8 cellular contexts compared by ENCODE assay signal in genomic region chr11:9313648-9314290, GRCh38. TPM values are rescaled to one million over a fixed set of nuclear protein-coding genes. Genes with fewer than 3 reads are reported as not detected.
DNase-seq lines count a peak whose midpoint lies in the region; ATAC-seq, FAIRE-seq and TF ChIP-seq lines count a peak whose summit lies in the region.

No MANE protein-coding gene starts in this region.

- H3K27ac Mint-ChIP-seq in CD4-positive, alpha-beta memory T cell, result peak overlapping the region; percentile 95 to 99 (median 97)
- H3K27ac Mint-ChIP-seq in activated CD8-positive, alpha-beta T cell treated with anti-CD3 and anti-CD28 coated beads, Interleukin-2, amount 10 ng/mL, durations not matched to agents 7 days and 5 days, result peak overlapping the region; percentile 95

- peak overlapping the region; percentile 92 for H3K9ac ChIP-seq in HUES6 (ENCODE audit: low read length)

- TF ChIP-seq CTCF in GM20000 (IDR thresholded peaks at IDR 0.05; ENCODE audit: extremely low read depth, missing control alignments), result no peak
- TF ChIP-seq CTCF in gastroesophageal sphincter (IDR thresholded peaks at IDR 0.05), result no peak
- no peak for TF ChIP-seq CTCF in osteoblast (IDR thresholded peaks at IDR 0.05; ENCODE audit: extremely low read depth, low read depth, low read length)

- H3K36me3 ChIP-seq in CD4-positive, alpha-beta memory T cell (ENCODE audit: insufficient read depth, low read length), result no peaks in the 10 kb centered on the region
- H3K36me3 ChIP-seq in HUES6 (ENCODE audit: control insufficient read depth, insufficient read depth, low read length), result peaks cover 10% of the 10 kb centered on the region; the same call in 1 of the 2 replicates
- H3K36me3 ChIP-seq in gastroesophageal sphincter, result no peaks in the 10 kb centered on the region
- H3K36me3 ChIP-seq in osteoblast (ENCODE audit: insufficient read depth, low read length), result no peaks in the 10 kb centered on the region

- H3K4me3 ChIP-seq in CD4-positive, alpha-beta memory T cell (ENCODE audit: low read length in 2 of 2), result peak overlapping the region; percentile 12 to 82
- peak overlapping the region; percentile 90 for H3K4me3 ChIP-seq in HUES6 (ENCODE audit: low read depth, low read length)
- H3K4me3 ChIP-seq in gastroesophageal sphincter, result peak overlapping the region; percentile 83 to 98
- peak overlapping the region; percentile 100 for H3K4me3 ChIP-seq in osteoblast (ENCODE audit: insufficient read depth, low read length)

- peaks cover 1 to 6% of the 10 kb centered on the region in 2 donors for H3K27me3 Mint-ChIP-seq in CD4-positive, alpha-beta memory T cell
- peaks cover 14% of the 10 kb centered on the region for H3K27me3 Mint-ChIP-seq in activated CD8-positive, alpha-beta T cell treated with anti-CD3 and anti-CD28 coated beads, Interleukin-2, amount 10 ng/mL, durations not matched to agents 7 days and 5 days (ENCODE audit: low read depth)

- CTCF ChIA-PET in CD4-positive, alpha-beta memory T cell (lab: Charles Lee; ENCODE audit: partially characterized antibody), result interaction anchor here (1.1 to 1.8 kb wide), 4 partner anchors 51 to 193 kb away, joined by 4 to 8 read pairs (median 6); partner anchors contain the start of genes IPO7 and ZNF143
- CTCF ChIA-PET in activated CD8-positive, alpha-beta T cell treated with anti-CD3 and anti-CD28 coated beads, Interleukin-2, amount 10 ng/mL, durations not matched to agents 7 days and 5 days (lab: Charles Lee), result interaction anchor here (0.6 to 1.8 kb wide), 13 partner anchors 12 to 399 kb away, joined by 3 to 9 read pairs (median 3); partner anchors contain the start of gene ZNF143

- no peaks in the 10 kb centered on the region for H3K27me3 ChIP-seq in CD4-positive, alpha-beta memory T cell (ENCODE audit: insufficient read depth, low read length)
- H3K27me3 ChIP-seq in HUES6 (ENCODE audit: control insufficient read depth, insufficient read depth, low read length), result no peaks in the 10 kb centered on the region
- H3K27me3 ChIP-seq in gastroesophageal sphincter, result peaks cover 10% of the 10 kb centered on the region
- H3K27me3 ChIP-seq in osteoblast (ENCODE audit: insufficient read depth, low read length), result no peaks in the 10 kb centered on the region

- H3K27ac ChIP-seq in CD4-positive, alpha-beta memory T cell (ENCODE audit: low read depth, low read length), result peak overlapping the region; percentile 61
- H3K27ac ChIP-seq in HUES6 (ENCODE audit: low read depth, low read length), result peak overlapping the region; percentile 96
- H3K27ac ChIP-seq in gastroesophageal sphincter, result peak overlapping the region; percentile 24 to 90 (median 84)
- peak overlapping the region; percentile 83 for H3K27ac ChIP-seq in osteoblast (ENCODE audit: low read depth, low read length)

- peaks cover 4 to 12% of the 10 kb centered on the region in 2 donors for H3K36me3 Mint-ChIP-seq in CD4-positive, alpha-beta memory T cell
- peaks cover 32% of the 10 kb centered on the region for H3K36me3 Mint-ChIP-seq in activated CD8-positive, alpha-beta T cell treated with anti-CD3 and anti-CD28 coated beads, Interleukin-2, amount 10 ng/mL, durations not matched to agents 7 days and 5 days (ENCODE audit: low read depth)

- TF ChIP-seq POLR2A in gastroesophageal sphincter (IDR thresholded peaks at IDR 0.05), result no peak
- no peak for TF ChIP-seq POLR2A in H54 (IDR thresholded peaks at IDR 0.05; ENCODE audit: low read depth, low read length)

- no peaks in the 10 kb centered on the region for H3K9me3 ChIP-seq in CD4-positive, alpha-beta memory T cell (ENCODE audit: control insufficient read depth in 1 of 2, low read length in 2 of 2)
- H3K9me3 ChIP-seq in HUES6 (ENCODE audit: control insufficient read depth, insufficient read depth, low read depth, low read length) (no peaks in the 10 kb centered on the region; the same call in 1 of the 2 replicates), gastroesophageal sphincter (no peaks in the 10 kb centered on the region), osteoblast (ENCODE audit: low read depth, low read length) (no peaks in the 10 kb centered on the region)

- peaks cover 34% of the 10 kb centered on the region for H3K4me1 ChIP-seq in CD4-positive, alpha-beta memory T cell (ENCODE audit: insufficient read depth, low read length)
- peaks cover 26% of the 10 kb centered on the region for H3K4me1 ChIP-seq in HUES6 (ENCODE audit: control insufficient read depth, insufficient read depth, low read length)
- peaks cover 0 to 36% (median 0%) of the 10 kb centered on the region in 3 donors for H3K4me1 ChIP-seq in gastroesophageal sphincter
- H3K4me1 ChIP-seq in osteoblast (ENCODE audit: insufficient read depth, low read length), result peaks cover 9% of the 10 kb centered on the region

- peaks cover 29 to 52% (median 42%) of the 10 kb centered on the region in 4 donors for H3K4me1 Mint-ChIP-seq in CD4-positive, alpha-beta memory T cell
- H3K4me1 Mint-ChIP-seq in activated CD8-positive, alpha-beta T cell treated with anti-CD3 and anti-CD28 coated beads, Interleukin-2, amount 10 ng/mL, durations not matched to agents 7 days and 5 days (ENCODE audit: low read depth), result peaks cover 29% of the 10 kb centered on the region

- peaks cover 20% of the 10 kb centered on the region for H4K20me1 ChIP-seq in osteoblast (ENCODE audit: insufficient read depth, low read length)

- 0 to 3% methylated on average over 10 to 19 of the region's 27 CpGs for WGBS in gastroesophageal sphincter (ENCODE audit: low coverage in 1 of 2), 2 donors

- no peak for FAIRE-seq in H54 (lab: Jason Lieb, UNC)

- H3K4me3 Mint-ChIP-seq in CD4-positive, alpha-beta memory T cell, result peak overlapping the region; percentile 93 to 100 (median 97)
- H3K4me3 Mint-ChIP-seq in activated CD8-positive, alpha-beta T cell treated with anti-CD3 and anti-CD28 coated beads, Interleukin-2, amount 10 ng/mL, durations not matched to agents 7 days and 5 days, result peak overlapping the region; percentile 97

- H3K79me2 ChIP-seq in osteoblast (ENCODE audit: insufficient read depth, low read length), result peaks cover 51% of the 10 kb centered on the region

- peak; percentile 24 for ATAC-seq in activated CD8-positive, alpha-beta T cell treated with anti-CD3 and anti-CD28 coated beads, Interleukin-2, amount 10 ng/mL, durations not matched to agents 7 days and 5 days
- peak; percentile 7 for ATAC-seq in gastroesophageal sphincter

- peak overlapping the region; percentile 88 for H2AFZ ChIP-seq in osteoblast (ENCODE audit: low read length)

- no peak for TF ChIP-seq EP300 in gastroesophageal sphincter (IDR thresholded peaks at IDR 0.05)

- H3K4me2 ChIP-seq in osteoblast (ENCODE audit: insufficient read depth, low read length), result peak overlapping the region; percentile 99

- DNase-seq in CD4-positive, alpha-beta memory T cell, result peak in 3 of 5 donors; percentile 3 to 63 (median 4)
- peak; percentile 45 for DNase-seq in GM20000 (ENCODE audit: low spot score)
- DNase-seq in activated CD8-positive, alpha-beta T cell treated with anti-CD3 and anti-CD28 coated beads, Interleukin-2, amount 10 ng/mL, durations not matched to agents 7 days and 5 days, result peak; percentile 46
- DNase-seq in osteoblast (ENCODE audit: insufficient read length, low spot score, missing footprints), result peak; percentile 73
- no peak for DNase-seq in GDM1 (lab: John Stamatoyannopoulos, UW)
- DNase-seq in H54 (ENCODE audit: insufficient read length, low spot score), result no peak

- POLR2A ChIA-PET in CD4-positive, alpha-beta memory T cell (lab: Charles Lee; ENCODE audit: partially characterized antibody), result interaction anchor here (0.6 to 7.4 kb wide), 19 partner anchors 8 to 1495 kb away, joined by 3 to 70 read pairs (median 8); partner anchors contain the start of genes DENND5A, IPO7, RPL27A and TMEM9B
- POLR2A ChIA-PET in activated CD8-positive, alpha-beta T cell treated with anti-CD3 and anti-CD28 coated beads, Interleukin-2, amount 10 ng/mL, durations not matched to agents 7 days and 5 days (lab: Charles Lee), result interaction anchor here (0.7 to 1.9 kb wide), 8 partner anchors 12 to 146 kb away, joined by 3 to 16 read pairs (median 6); partner anchors contain the start of genes DENND5A, IPO7 and ZNF143

- no peaks in the 10 kb centered on the region for H3K9me3 Mint-ChIP-seq in CD4-positive, alpha-beta memory T cell
- no peaks in the 10 kb centered on the region for H3K9me3 Mint-ChIP-seq in activated CD8-positive, alpha-beta T cell treated with anti-CD3 and anti-CD28 coated beads, Interleukin-2, amount 10 ng/mL, durations not matched to agents 7 days and 5 days (ENCODE audit: insufficient read depth)

- intact Hi-C loops in CD4-positive, alpha-beta memory T cell (cut with micrococcal nuclease), result loop anchor here (1.0 to 5.0 kb wide), 9 partner anchors 49 to 401 kb away; partner anchors contain the start of genes AKIP1, DENND5A, IPO7 and NRIP3

RNA-seq across cellular contexts. Expression of gene TMEM41B, which starts 0.6 kb away (rescaled TPM):
- 10 to 100 TPM; 53.3 to 54.7 TPM for total RNA-seq in CD4-positive, alpha-beta memory T cell
- polyA plus RNA-seq in CD4-positive, alpha-beta memory T cell, result 1 to 10 TPM; 6.2 to 9.4 TPM
- total RNA-seq in activated CD8-positive, alpha-beta T cell treated with anti-CD3 and anti-CD28 coated beads, Interleukin-2, amount 10 ng/mL, durations not matched to agents 7 days and 5 days, result 10 to 100 TPM; 32.7 to 32.8 TPM
- total RNA-seq in gastroesophageal sphincter (10 to 100 TPM; 14.4 to 23.5 (median 16.9) TPM), osteoblast (56.0 and 56.1 TPM in 2 replicates)

RNA-seq across cellular contexts. Expression of gene DENND5A, which starts 48.6 kb away (rescaled TPM):
- 10 to 100 TPM; 58.6 to 61.9 TPM for total RNA-seq in CD4-positive, alpha-beta memory T cell
- 10 to 100 TPM; 14.5 to 39.6 TPM for polyA plus RNA-seq in CD4-positive, alpha-beta memory T cell
- 10 to 100 TPM; 78.5 to 81.1 TPM for total RNA-seq in activated CD8-positive, alpha-beta T cell treated with anti-CD3 and anti-CD28 coated beads, Interleukin-2, amount 10 ng/mL, durations not matched to agents 7 days and 5 days
- total RNA-seq in gastroesophageal sphincter (100 to 1,000 TPM in 2 of 4 donors, 10 to 100 TPM in 2; 79.2 to 151 (median 96.2) TPM), osteoblast (176 and 183 TPM in 2 replicates)

Comparison
In these comparisons a context has a peak if more than half of its experiments do, and no peak if none do; other contexts are left out.
1. DNase-seq: peak in CD4-positive, alpha-beta memory T cell (3 of 5), GM20000 (single experiment), activated CD8-positive, alpha-beta T cell treated with anti-CD3 and anti-CD28 coated beads, Interleukin-2, amount 10 ng/mL, durations not matched to agents 7 days and 5 days (single experiment) and osteoblast (single experiment); none in GDM1 (single experiment) and H54 (single experiment).
2. H3K4me3 ChIP-seq: peak in every context shown above with its lines; median percentile 100 in osteoblast; 90 in gastroesophageal sphincter; 90 in HUES6; 47 in CD4-positive, alpha-beta memory T cell.
3. Peak in every context shown above with its lines, with median percentiles within 50 percentile points of each other: H3K27ac ChIP-seq.